ENCODE assay signal across 10 cellular contexts in genomic region chr3:134242649-134243637, GRCh38. TPM values are rescaled to one million over a fixed set of nuclear protein-coding genes. Genes with fewer than 3 reads are reported as not detected.
DNase-seq lines count a peak whose midpoint lies in the region; ATAC-seq, FAIRE-seq and TF ChIP-seq lines count a peak whose summit lies in the region.
"Had no signal": no experiment of that assay in that cellular context is flagged by ENCODE, and none has a peak within 500 bp of the region (broad histone marks: within the 10 kb centered on the region; RNA-seq: fewer than 3 reads in every experiment).

No MANE protein-coding gene starts in this region.

- no peak overlapping the region for H2AFZ ChIP-seq in H1 (ENCODE audit: low read length)

- POLR2A ChIA-PET in H1 (lab: Charles Lee; ENCODE audit: partially characterized antibody) = interaction anchor here (1.0 to 2.9 kb wide), 4 partner anchors 7 to 124 kb away, joined by 4 to 12 read pairs (median 8); partner anchors contain the start of gene RYK
- POLR2A ChIA-PET in CD8-positive, alpha-beta memory T cell (lab: Charles Lee) = interaction anchor here (0.5 kb wide), 1 partner anchor 81 kb away, joined by 3 read pairs; no protein-coding TSS in a partner anchor

- no peak overlapping the region for H3K18ac ChIP-seq in H1 (ENCODE audit: extremely low read depth, low read length)

- H2AK5ac ChIP-seq in H1 (ENCODE audit: low read depth, low read length) = no peak overlapping the region

- no peak overlapping the region for H3K56ac ChIP-seq in H1 (replicated peaks; ENCODE audit: insufficient read length, low read depth, low read length)

- H3K4me1 ChIP-seq in H1 (replicated peaks in 1 of 4; ENCODE audit: control insufficient read depth in 3 of 4, insufficient read depth in 4 of 4, low read length in 3 of 4) (peaks cover 3 to 23% (median 17%) of the 10 kb centered on the region in 4 experiments; a peak in 6 of 7 replicates), esophagus muscularis mucosa (peaks cover 51 to 76% (median 72%) of the 10 kb centered on the region in 4 donors)
- H3K4me1 ChIP-seq in CD8-positive, alpha-beta memory T cell (ENCODE audit: insufficient read depth, low read length) = peaks cover 35% of the 10 kb centered on the region

- no peak for TF ChIP-seq RAD21 in H1 (IDR thresholded peaks at IDR 0.05 in 1 of 2, conservative IDR thresholded peaks at IDR 0.05 in 1 of 2; ENCODE audit: low read depth in 2 of 2, low read length in 2 of 2)

- H3K9ac ChIP-seq in H1 (replicated peaks in 1 of 4; ENCODE audit: extremely low read depth in 1 of 4, low read depth in 3 of 4, low read length in 3 of 4) = no peak overlapping the region

- H4K8ac ChIP-seq in H1 (ENCODE audit: extremely low read depth, insufficient read depth, low read length) = no peak overlapping the region

- H2BK20ac ChIP-seq in H1 (ENCODE audit: low read length) = no peak overlapping the region

- no peaks in the 10 kb centered on the region; the same call in 1 of the 2 replicates for H3K23me2 ChIP-seq in H1 (ENCODE audit: low read depth, low read length)

- TF ChIP-seq POLR2A in H1 (IDR thresholded peaks at IDR 0.05; ENCODE audit: control extremely low read depth in 1 of 2, low read depth in 2 of 2, low read length in 2 of 2) (no peak), esophagus muscularis mucosa (IDR thresholded peaks at IDR 0.05; ENCODE audit: low read depth) (no peak)

- H4K5ac ChIP-seq in H1 (ENCODE audit: insufficient read length, low read depth, low read length) = no peak overlapping the region

- peak overlapping the region in 2 of 8 donors; percentile 51 to 58 for H3K27ac Mint-ChIP-seq in CD8-positive, alpha-beta memory T cell
- no peak overlapping the region for H3K27ac Mint-ChIP-seq in glutamatergic neuron (ENCODE audit: unreplicated experiment)

- peaks cover 0 to 4% (median 0%) of the 10 kb centered on the region in 5 donors for H3K9me3 Mint-ChIP-seq in CD8-positive, alpha-beta memory T cell
- H3K9me3 Mint-ChIP-seq in glutamatergic neuron (ENCODE audit: unreplicated experiment) = peaks cover 5% of the 10 kb centered on the region

- peaks cover 25 to 100% of the 10 kb centered on the region in 2 experiments for H3K79me2 ChIP-seq in H1 (ENCODE audit: control insufficient read depth in 1 of 2, insufficient read depth in 2 of 2, low read length in 2 of 2)

- no peak overlapping the region for H3K14ac ChIP-seq in H1 (ENCODE audit: insufficient read length)

- no peak overlapping the region for H3K27ac ChIP-seq in H1 (ENCODE audit: low read depth, low read length)
- H3K27ac ChIP-seq in CD8-positive, alpha-beta memory T cell (ENCODE audit: low read depth, low read length) = no peak overlapping the region
- H3K27ac ChIP-seq in esophagus muscularis mucosa (replicated peaks in 1 of 4) = peak overlapping the region in 2 of 4 donors; percentile 29 to 50

- H4K20me1 ChIP-seq in H1 (replicated peaks in 1 of 2; ENCODE audit: control insufficient read depth in 1 of 2, insufficient read depth in 2 of 2, low read length in 2 of 2) = peaks cover 16 to 22% of the 10 kb centered on the region in 2 experiments

- peaks cover 65 to 95% (median 87%) of the 10 kb centered on the region in 3 donors for H3K4me1 Mint-ChIP-seq in CD8-positive, alpha-beta memory T cell
- H3K4me1 Mint-ChIP-seq in glutamatergic neuron (ENCODE audit: low read depth, unreplicated experiment) = peaks cover 14% of the 10 kb centered on the region

- H2BK5ac ChIP-seq in H1 (ENCODE audit: low read depth, low read length) = no peak overlapping the region

- H2BK120ac ChIP-seq in H1 (replicated peaks; ENCODE audit: low read depth, low read length) = no peak overlapping the region

- no peak overlapping the region for H3K4ac ChIP-seq in H1 (replicated peaks; ENCODE audit: insufficient read length, low read depth, low read length)

- whole genome bisulfite sequencing in H1 (ENCODE audit: extremely low coverage in 1 of 2, insufficient coverage in 1 of 2, insufficient read length in 1 of 2, insufficient replicate concordance in 2 of 2, low coverage in 1 of 2, low lambda C conversion rate in 2 of 2, missing lambda C conversion rate in 1 of 2), 2 experiments = 80% methylated on average over 3 of the region's 3 CpGs; no CpG with 5 or more reads in 1 of the 2 experiments
- WGBS in esophagus muscularis mucosa = 97% methylated on average over 2 of the region's 3 CpGs

- no peak overlapping the region for H3K23ac ChIP-seq in H1 (ENCODE audit: insufficient read length)

- FAIRE-seq in H1 (lab: Jason Lieb, UNC) = no peak
- FAIRE-seq: kidney had no signal

- H3K36me3 ChIP-seq in H1 (ENCODE audit: control insufficient read depth in 2 of 4, insufficient read depth in 4 of 4, low read length in 3 of 4) (no peaks in the 10 kb centered on the region), esophagus muscularis mucosa (no peaks in the 10 kb centered on the region)
- no peaks in the 10 kb centered on the region for H3K36me3 ChIP-seq in CD8-positive, alpha-beta memory T cell (ENCODE audit: insufficient read depth, low read length)

- TF ChIP-seq CTCF in H1 (IDR thresholded peaks at IDR 0.05; ENCODE audit: control extremely low read depth in 1 of 3, insufficient read depth in 1 of 3, low read depth in 1 of 3, low read length in 3 of 3) (no peak), esophagus muscularis mucosa (IDR thresholded peaks at IDR 0.05) (no peak), glutamatergic neuron (IDR thresholded peaks at IDR 0.05; ENCODE audit: partially characterized antibody, unreplicated experiment) (no peak)

- no peak overlapping the region for H2BK15ac ChIP-seq in H1 (ENCODE audit: low read length)

- peaks cover 6% of the 10 kb centered on the region for H3K79me1 ChIP-seq in H1 (ENCODE audit: low read depth, low read length)

- H3K27me3 ChIP-seq in H1 (replicated peaks in 1 of 4; ENCODE audit: control insufficient read depth in 3 of 4, extremely low read depth in 1 of 4, insufficient read depth in 3 of 4, low read length in 3 of 4) (no peaks in the 10 kb centered on the region), esophagus muscularis mucosa (no peaks in the 10 kb centered on the region)
- H3K27me3 ChIP-seq in CD8-positive, alpha-beta memory T cell (ENCODE audit: insufficient read depth, low read length, poor library complexity, severe bottlenecking) = no peaks in the 10 kb centered on the region

- H3K27me3 Mint-ChIP-seq in CD8-positive, alpha-beta memory T cell = no peaks in the 10 kb centered on the region
- peaks cover 1% of the 10 kb centered on the region for H3K27me3 Mint-ChIP-seq in glutamatergic neuron (ENCODE audit: unreplicated experiment)

- H4K91ac ChIP-seq in H1 (replicated peaks; ENCODE audit: insufficient read length, low read length) = no peak overlapping the region

- CTCF ChIA-PET in H1 (lab: Charles Lee; ENCODE audit: partially characterized antibody) = interaction anchor here (0.6 to 2.8 kb wide), 8 partner anchors 10 to 211 kb away, joined by 3 to 17 read pairs (median 4); no protein-coding TSS in a partner anchor
- CTCF ChIA-PET in CD8-positive, alpha-beta memory T cell (lab: Charles Lee) = interaction anchor here (2.6 kb wide), 1 partner anchor 30 kb away, joined by 11 read pairs; no protein-coding TSS in a partner anchor

- H3K9me3 ChIP-seq in H1 (ENCODE audit: insufficient read depth in 2 of 2, low read depth in 1 of 2, low read length in 1 of 2) (no peaks in the 10 kb centered on the region), esophagus muscularis mucosa (no peaks in the 10 kb centered on the region)
- H3K9me3 ChIP-seq in CD8-positive, alpha-beta memory T cell (ENCODE audit: low read length) = no peaks in the 10 kb centered on the region

- no peak for TF ChIP-seq EP300 in H1 (IDR thresholded peaks at IDR 0.05; ENCODE audit: borderline replicate concordance in 1 of 2, low read depth in 2 of 2, low read length in 2 of 2)
- TF ChIP-seq EP300 in esophagus muscularis mucosa (IDR thresholded peaks at IDR 0.05) = no peak

- peak; percentile 79 for DNase-seq in GM04503 (ENCODE audit: low read depth)
- peak; percentile 65 for DNase-seq in NCI-H226
- DNase-seq in H1 (ENCODE audit: low read depth in 1 of 2, low spot score in 2 of 2) = no peak
- no peak for DNase-seq in sciatic nerve (ENCODE audit: low spot score)
- DNase-seq in CD8-positive, alpha-beta memory T cell = no peak
- no peak for DNase-seq in NCI-H345 treated with DMSO at 0.1 percent for 48 hours (lab: John Stamatoyannopoulos, UW; ENCODE audit: unreplicated experiment)
- DNase-seq in esophagus muscularis mucosa (ENCODE audit: extremely low spot score) = no peak
- no peak for DNase-seq in glutamatergic neuron
- DNase-seq: kidney, NCI-H1048 had no signal

- H3K4me3 ChIP-seq in H1 (ENCODE audit: extremely low read depth in 1 of 4, insufficient read depth in 2 of 4, low read depth in 3 of 4, low read length in 4 of 4) = no peak overlapping the region
- H3K4me3 ChIP-seq in CD8-positive, alpha-beta memory T cell (ENCODE audit: low read length) = no peak overlapping the region
- H3K4me3 ChIP-seq in esophagus muscularis mucosa = no peak overlapping the region

- no peak overlapping the region for H2BK12ac ChIP-seq in H1 (ENCODE audit: low read depth, low read length)

- ATAC-seq in sciatic nerve = peak; percentile 86

- peak overlapping the region in 3 of 7 donors; percentile 0 to 24 (median 4) for H3K4me3 Mint-ChIP-seq in CD8-positive, alpha-beta memory T cell
- no peak overlapping the region for H3K4me3 Mint-ChIP-seq in glutamatergic neuron (ENCODE audit: unreplicated experiment)

- peaks cover 1 to 5% (median 2%) of the 10 kb centered on the region in 3 donors for H3K36me3 Mint-ChIP-seq in CD8-positive, alpha-beta memory T cell
- H3K36me3 Mint-ChIP-seq in glutamatergic neuron (ENCODE audit: unreplicated experiment) = no peaks in the 10 kb centered on the region

- peak overlapping the region; percentile 6 to 25; a peak in 2 of 4 replicates for H3K4me2 ChIP-seq in H1 (ENCODE audit: insufficient read depth in 1 of 2, low read depth in 2 of 2, low read length in 2 of 2)

- intact Hi-C loops in sciatic nerve (cut with DNase I) (no loop called here), esophagus muscularis mucosa (cut with DNase I) (no loop called here)

TF ChIP-seq in H1, 55 proteins besides CTCF, POLR2A, EP300 and RAD21 (continues in another document):
- TF ChIP-seq BRCA1 (IDR thresholded peaks at IDR 0.05; ENCODE audit: low read depth, low read length) (no peak), KDM1A (IDR thresholded peaks at IDR 0.05; ENCODE audit: borderline replicate concordance, low read length) (no peak)

RNA-seq across cellular contexts. Expression of gene RYK, which starts 7.7 kb away (rescaled TPM):
- total RNA-seq in H1 (2021; fragmentation: NEBNext Ultra II Directional; extraction: Animal tissue kit (Norgen Biotek cat#: 25700)) = 63.8 and 66.9 TPM in 2 replicates
- polyA plus RNA-seq in H1 (2011; rRNA removed) = 22.0 and 30.5 TPM in 2 replicates
- polyA plus RNA-seq in H1 (2011; cell fraction: cytosol; rRNA removed) = 32.4 TPM
- 58.9 TPM for polyA plus RNA-seq in H1 (2011; cell fraction: nucleus; rRNA removed)
- polyA plus RNA-seq in H1 (2012, experiment 1 of 2) = 31.9 to 56.8 TPM (median 40.2 TPM) in 4 replicates
- polyA plus RNA-seq in H1 (2012, experiment 2 of 2) = 6.5 TPM
- polyA plus RNA-seq in H1 (2013, experiment 1 of 2) = 84.7 TPM
- 87.1 TPM for polyA plus RNA-seq in H1 (2013, experiment 2 of 2)
- 71.7 and 103 TPM in 2 replicates for polyA minus RNA-seq in H1 (2011; rRNA and poly(A)+ RNA removed)
- 21.0 TPM for polyA minus RNA-seq in H1 (2011; cell fraction: cytosol; rRNA and poly(A)+ RNA removed)
- polyA minus RNA-seq in H1 (2011; cell fraction: nucleus; rRNA and poly(A)+ RNA removed) = 79.4 TPM
- total RNA-seq in sciatic nerve (60.9 TPM), esophagus muscularis mucosa (100 to 1,000 TPM in 2 of 4 donors, 10 to 100 TPM in 2; 78.2 to 120 (median 96.5) TPM), glutamatergic neuron (ENCODE audit: unreplicated experiment) (33.6 TPM)
- 10 to 100 TPM; 23.0 to 26.1 TPM for total RNA-seq in CD8-positive, alpha-beta memory T cell
- 13.3 TPM for polyA plus RNA-seq in CD8-positive, alpha-beta memory T cell

Comparison
In these comparisons a context has a peak if more than half of its experiments do, and no peak if none do; other contexts are left out.
1. DNase-seq: peak in GM04503 (single experiment) and NCI-H226 (single experiment); none in H1 (0 of 2), sciatic nerve (single experiment), CD8-positive, alpha-beta memory T cell (0 of 5), NCI-H345 treated with DMSO at 0.1 percent for 48 hours (single experiment), esophagus muscularis mucosa (single experiment) and glutamatergic neuron (single experiment).